Comparison of ENCODE assay signal across 1 cellular context in genomic region chr9:136400038-136400834, GRCh38.
TF ChIP-seq lines count a peak whose summit lies in the region.

SNAPC4 (minus strand) TSS chr9:136400170; CDS start chr9:136398428, 1,742 bp downstream.

TF ChIP-seq in WTC11, 78 proteins besides CTCF, POLR2A, EP300 and RAD21 (continued from another document):
- TF ChIP-seq MYBL2 (CRISPR knock-in tag; IDR thresholded peaks at IDR 0.05) = peak; percentile 63
- no peak for TF ChIP-seq OVOL2 (CRISPR knock-in tag; IDR thresholded peaks at IDR 0.05; ENCODE audit: borderline replicate concordance)
- TF ChIP-seq ZBTB43 (CRISPR knock-in tag; IDR thresholded peaks at IDR 0.05) = no peak
- no peak for TF ChIP-seq MXD4 (CRISPR knock-in tag; IDR thresholded peaks at IDR 0.05; ENCODE audit: borderline replicate concordance)
- no peak for TF ChIP-seq ESRRA (CRISPR knock-in tag; IDR thresholded peaks at IDR 0.05; ENCODE audit: borderline replicate concordance)
- no peak for TF ChIP-seq RORB (CRISPR knock-in tag; IDR thresholded peaks at IDR 0.05)
- TF ChIP-seq FOXP4 (CRISPR knock-in tag; IDR thresholded peaks at IDR 0.05) = peak; percentile 40; the same call in 1 of the 2 replicates
- TF ChIP-seq FOXP1 (CRISPR knock-in tag; IDR thresholded peaks at IDR 0.05; ENCODE audit: borderline replicate concordance) = no peak
- TF ChIP-seq HMGXB4 (CRISPR knock-in tag; IDR thresholded peaks at IDR 0.05) = peak; percentile 64; the same call in 1 of the 2 replicates
- no peak for TF ChIP-seq USF1 (CRISPR knock-in tag; IDR thresholded peaks at IDR 0.05)
- 0 out of 2 replicates have a peak, but pooled peaks have one; percentile 49 for TF ChIP-seq TP53 (CRISPR knock-in tag; IDR thresholded peaks at IDR 0.05)
- TF ChIP-seq ZNF121 (CRISPR knock-in tag; IDR thresholded peaks at IDR 0.05) = no peak
- TF ChIP-seq PRDM15 (CRISPR knock-in tag; IDR thresholded peaks at IDR 0.05) = no peak
- TF ChIP-seq E2F1 (CRISPR knock-in tag; IDR thresholded peaks at IDR 0.05) = no peak
- no peak for TF ChIP-seq ZNF425 (CRISPR knock-in tag; conservative IDR thresholded peaks at IDR 0.05)
- TF ChIP-seq ZNF232 (CRISPR knock-in tag; IDR thresholded peaks at IDR 0.05) = peak; percentile 79; the same call in 1 of the 2 replicates
- TF ChIP-seq ZNF512 (CRISPR knock-in tag; IDR thresholded peaks at IDR 0.05; ENCODE audit: borderline replicate concordance) = no peak
- no peak for TF ChIP-seq ELF4 (CRISPR knock-in tag; IDR thresholded peaks at IDR 0.05; ENCODE audit: low read depth)
- TF ChIP-seq CREB1 (CRISPR knock-in tag; IDR thresholded peaks at IDR 0.05) = no peak
- TF ChIP-seq FOXJ3 (CRISPR knock-in tag; IDR thresholded peaks at IDR 0.05; ENCODE audit: borderline replicate concordance) = no peak
- TF ChIP-seq MAX (CRISPR knock-in tag; IDR thresholded peaks at IDR 0.05) = no peak; the same call in none of the 2 replicates
- no peak for TF ChIP-seq SOX15 (CRISPR knock-in tag; IDR thresholded peaks at IDR 0.05)
- no peak for TF ChIP-seq SMAD4 (CRISPR knock-in tag; IDR thresholded peaks at IDR 0.05)
- TF ChIP-seq ETV6 (CRISPR knock-in tag; IDR thresholded peaks at IDR 0.05) = peak; percentile 92
- TF ChIP-seq ZBTB21 (CRISPR knock-in tag; IDR thresholded peaks at IDR 0.05; ENCODE audit: borderline replicate concordance) = peak; percentile 62; the same call in 1 of the 2 replicates
- no peak for TF ChIP-seq TEAD4 (CRISPR knock-in tag; IDR thresholded peaks at IDR 0.05)
- 0 out of 2 replicates have a peak, but pooled peaks have one; percentile 46 for TF ChIP-seq TEAD1 (CRISPR knock-in tag; IDR thresholded peaks at IDR 0.05)
- no peak for TF ChIP-seq JUN (CRISPR knock-in tag; IDR thresholded peaks at IDR 0.05)
